Comparison of ENCODE assay signal across 17 cellular contexts in the genomic region with DNA sequence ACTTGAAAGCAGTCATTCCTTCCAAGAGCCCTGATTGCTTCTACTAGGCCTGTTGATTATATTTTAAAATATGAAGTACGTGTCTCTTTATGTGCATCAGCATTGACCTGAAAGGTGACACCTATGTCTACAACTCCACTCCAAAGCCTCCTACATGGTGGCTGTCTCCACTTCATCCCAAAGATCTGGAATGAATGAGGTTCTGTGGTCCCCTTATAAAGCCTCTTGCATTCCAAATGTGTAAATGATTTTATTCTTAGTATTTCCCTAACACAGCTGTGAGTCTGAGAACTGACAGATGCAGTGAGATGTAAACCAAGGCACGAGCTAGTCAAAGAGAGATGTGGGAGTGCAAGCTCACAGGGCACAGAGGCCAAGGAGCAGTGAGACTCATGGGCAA.
DNase-seq lines count a peak whose midpoint lies in the region; ATAC-seq, FAIRE-seq and TF ChIP-seq lines count a peak whose summit lies in the region.
"Had no signal": no experiment of that assay in that cellular context is flagged by ENCODE, and none has a peak within 500 bp of the region (broad histone marks: within the 10 kb centered on the region; RNA-seq: fewer than 3 reads in every experiment).

No MANE protein-coding gene starts in this region.

- DNase-seq in activated T-cell treated with anti-CD3 and anti-CD28 coated beads, Interleukin-2, amount 50 U/mL, for 72 hours: no peak
- no peak for DNase-seq in activated T-cell treated with anti-CD3 and anti-CD28 coated beads, Interleukin-2, amount 50 U/mL, for 1 hour
- no peak for DNase-seq in bronchial epithelial cell (ENCODE audit: low read depth)
- DNase-seq in myocyte (ENCODE audit: low read depth): peak; percentile 51
- no peak for DNase-seq in transverse colon
- no peak for DNase-seq in naive thymus-derived CD8-positive, alpha-beta T cell
- DNase-seq: activated CD8-positive, alpha-beta memory T cell treated with anti-CD3 and anti-CD28 coated beads, Interleukin-2, amount 10 ng/mL, durations not matched to agents 7 days and 5 days; activated gamma-delta T cell; CD8-positive, alpha-beta T cell; NCI-H1105 treated with DMSO at 0.1 percent for 48 hours; NCI-H524 treated with DMSO at 0.1 percent for 48 hours; SIG-M5; small intestine; stimulated activated CD4-positive, alpha-beta T cell treated with anti-CD3 and anti-CD28 coated beads, Interleukin-4, amount 100 ng/mL, for 4 hours had no signal

- H3K27ac Mint-ChIP-seq in activated T-cell treated with anti-CD3 and anti-CD28 coated beads, Interleukin-2, amount 50 U/mL, for 72 hours: peak overlapping the region; percentile 64
- H3K27ac Mint-ChIP-seq in naive thymus-derived CD8-positive, alpha-beta T cell: peak overlapping the region in 2 of 10 donors; percentile 4 to 35
- H3K27ac Mint-ChIP-seq: activated CD8-positive, alpha-beta memory T cell treated with anti-CD3 and anti-CD28 coated beads, Interleukin-2, amount 10 ng/mL, durations not matched to agents 7 days and 5 days; CD8-positive, alpha-beta T cell had no signal

- no peak overlapping the region for H3K4me3 ChIP-seq in bronchial epithelial cell (ENCODE audit: low read depth, low read length)
- no peak overlapping the region for H3K4me3 ChIP-seq in transverse colon

- in situ Hi-C loops in transverse colon (cut with MboI; ENCODE audit: low pct_ligation_motif_present in 1 of 4, low pct_unique_long_range_greater_than_20kb in 1 of 4, low sequenced_read_pairs in 3 of 4): no loop called here

- H3K36me3 ChIP-seq in bronchial epithelial cell (ENCODE audit: control insufficient read depth, insufficient read depth, low read length) (no peaks in the 10 kb centered on the region), transverse colon (no peaks in the 10 kb centered on the region)

- POLR2A ChIA-PET in naive thymus-derived CD8-positive, alpha-beta T cell (lab: Charles Lee): no interaction called here

- TF ChIP-seq CTCF in bronchial epithelial cell (IDR thresholded peaks at IDR 0.05; ENCODE audit: insufficient read depth, low read length, severe bottlenecking) (no peak), transverse colon (IDR thresholded peaks at IDR 0.05) (no peak)

- H3K27me3 ChIP-seq in bronchial epithelial cell (ENCODE audit: control insufficient read depth, insufficient read depth, low read length) (no peaks in the 10 kb centered on the region), transverse colon (no peaks in the 10 kb centered on the region)

- peak overlapping the region; percentile 79 to 92 (median 86) for H3K27ac ChIP-seq in transverse colon

- peaks cover 5 to 8% of the 10 kb centered on the region in 2 donors for H3K9me3 Mint-ChIP-seq in activated T-cell treated with anti-CD3 and anti-CD28 coated beads, Interleukin-2, amount 50 U/mL, for 72 hours
- peaks cover 0 to 1% (median 0%) of the 10 kb centered on the region in 9 donors for H3K9me3 Mint-ChIP-seq in naive thymus-derived CD8-positive, alpha-beta T cell
- H3K9me3 Mint-ChIP-seq: CD8-positive, alpha-beta T cell had no signal

- peaks cover 31% of the 10 kb centered on the region for H3K27me3 Mint-ChIP-seq in activated T-cell treated with anti-CD3 and anti-CD28 coated beads, Interleukin-2, amount 50 U/mL, for 72 hours (ENCODE audit: low read depth)
- H3K27me3 Mint-ChIP-seq in naive thymus-derived CD8-positive, alpha-beta T cell: peaks cover 4 to 16% (median 12%) of the 10 kb centered on the region in 5 donors

- no peaks in the 10 kb centered on the region for H3K9me3 ChIP-seq in transverse colon

- peaks cover 26% of the 10 kb centered on the region for H3K4me1 Mint-ChIP-seq in activated T-cell treated with anti-CD3 and anti-CD28 coated beads, Interleukin-2, amount 50 U/mL, for 72 hours (ENCODE audit: low read depth)
- H3K4me1 Mint-ChIP-seq in naive thymus-derived CD8-positive, alpha-beta T cell: peaks cover 0 to 13% (median 6%) of the 10 kb centered on the region in 4 donors

- intact Hi-C loops in transverse colon (cut with DNase I; ENCODE audit: low total_unique reads): loop anchor here (5.0 kb wide), 1 partner anchor 41 kb away; no protein-coding TSS in a partner anchor

- no peak for TF ChIP-seq POLR2A in transverse colon (IDR thresholded peaks at IDR 0.05)

- peaks cover 4 to 7% of the 10 kb centered on the region in 2 donors for H3K36me3 Mint-ChIP-seq in activated T-cell treated with anti-CD3 and anti-CD28 coated beads, Interleukin-2, amount 50 U/mL, for 72 hours (ENCODE audit: insufficient read depth in 2 of 2)
- H3K36me3 Mint-ChIP-seq in naive thymus-derived CD8-positive, alpha-beta T cell: no peaks in the 10 kb centered on the region
- H3K36me3 Mint-ChIP-seq: activated CD8-positive, alpha-beta memory T cell treated with anti-CD3 and anti-CD28 coated beads, Interleukin-2, amount 10 ng/mL, durations not matched to agents 7 days and 5 days; CD8-positive, alpha-beta T cell had no signal

- 58 to 68% methylated on average over 2 of the region's 2 CpGs for WGBS in transverse colon (ENCODE audit: low coverage in 1 of 2), 2 donors

- H3K4me1 ChIP-seq in transverse colon: peaks cover 4 to 29% (median 19%) of the 10 kb centered on the region in 4 donors

- peak; percentile 90 for FAIRE-seq in bronchial epithelial cell (lab: Jason Lieb, UNC)
- FAIRE-seq: colon, small intestine had no signal

- no peak for ATAC-seq in activated T-cell treated with anti-CD3 and anti-CD28 coated beads, Interleukin-2, amount 50 U/mL, for 72 hours (replicated peaks in 1 of 2)
- ATAC-seq in naive thymus-derived CD8-positive, alpha-beta T cell: no peak
- ATAC-seq in HG03280 (IDR thresholded peaks at IDR 0.05; ENCODE audit: unreplicated experiment): no peak
- ATAC-seq in HG02763 (IDR thresholded peaks at IDR 0.05; ENCODE audit: unreplicated experiment): no peak
- ATAC-seq: activated CD8-positive, alpha-beta memory T cell treated with anti-CD3 and anti-CD28 coated beads, Interleukin-2, amount 10 ng/mL, durations not matched to agents 7 days and 5 days; CD8-positive, alpha-beta T cell had no signal

- H3K4me3 Mint-ChIP-seq in activated T-cell treated with anti-CD3 and anti-CD28 coated beads, Interleukin-2, amount 50 U/mL, for 72 hours: no peak overlapping the region
- H3K4me3 Mint-ChIP-seq in naive thymus-derived CD8-positive, alpha-beta T cell: no peak overlapping the region
- H3K4me3 Mint-ChIP-seq: activated CD8-positive, alpha-beta memory T cell treated with anti-CD3 and anti-CD28 coated beads, Interleukin-2, amount 10 ng/mL, durations not matched to agents 7 days and 5 days; CD8-positive, alpha-beta T cell had no signal

- TF ChIP-seq EP300 in transverse colon (IDR thresholded peaks at IDR 0.05; ENCODE audit: low read depth): no peak
